ENCODE assay signal across 2 cellular contexts in the genomic region with DNA sequence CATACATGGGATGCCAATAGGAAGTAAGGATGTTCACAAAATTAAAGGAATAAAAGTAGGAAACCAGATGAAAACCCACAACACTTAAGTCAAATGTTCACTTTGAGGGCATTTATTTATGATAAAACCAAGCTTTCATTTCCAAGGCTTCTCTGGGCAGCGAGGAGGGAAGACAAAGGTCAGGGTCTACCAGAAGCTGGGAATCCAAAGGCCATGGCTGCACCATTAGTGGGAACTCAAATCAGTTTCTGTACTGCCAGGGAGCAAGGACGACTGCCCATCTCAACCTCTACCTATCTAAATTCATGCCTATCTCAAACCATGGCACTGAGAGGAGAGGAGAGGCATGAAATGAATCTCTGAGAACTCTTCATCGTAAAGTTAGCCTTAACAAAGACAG.
TF ChIP-seq lines count a peak whose summit lies in the region.

No MANE protein-coding gene starts in this region.

TF ChIP-seq in liver, 16 proteins besides CTCF, POLR2A, EP300 and RAD21:
- TF ChIP-seq EGR1 (IDR thresholded peaks at IDR 0.05; ENCODE audit: low read depth in 2 of 2) = no peak
- peak; percentile 35 for TF ChIP-seq HNF4G (IDR thresholded peaks at IDR 0.05)
- TF ChIP-seq HNF4A (conservative IDR thresholded peaks at IDR 0.05) = peak; percentile 58 to 70

TF ChIP-seq in HepG2, 621 proteins besides CTCF, POLR2A, EP300 and RAD21:
- TF ChIP-seq THAP9 (CRISPR knock-in tag; IDR thresholded peaks at IDR 0.05; ENCODE audit: borderline replicate concordance) (no peak), NR0B2 (CRISPR knock-in tag; IDR thresholded peaks at IDR 0.05) (no peak), GTF2F1 (IDR thresholded peaks at IDR 0.05; ENCODE audit: low read length) (no peak), ZNF629 (CRISPR knock-in tag; conservative IDR thresholded peaks at IDR 0.05) (no peak), ZFP36L2 (CRISPR knock-in tag; IDR thresholded peaks at IDR 0.05) (no peak), ZNF382 (CRISPR knock-in tag; IDR thresholded peaks at IDR 0.05; ENCODE audit: borderline replicate concordance) (no peak), NR2F1 (CRISPR knock-in tag; IDR thresholded peaks at IDR 0.05) (no peak)
TF ChIP-seq in HepG2: peak in this region for 0.
